Comparison of ENCODE assay signal across 34 cellular contexts in genomic region chr9:109295475-109296110, GRCh38. TPM values are rescaled to one million over a fixed set of nuclear protein-coding genes. Genes with fewer than 3 reads are reported as not detected.
DNase-seq lines count a peak whose midpoint lies in the region; ATAC-seq and TF ChIP-seq lines count a peak whose summit lies in the region.
"Had no signal": no experiment of that assay in that cellular context is flagged by ENCODE, and none has a peak within 500 bp of the region (broad histone marks: within the 10 kb centered on the region; RNA-seq: fewer than 3 reads in every experiment).

No MANE protein-coding gene starts in this region.

- peaks cover 15% of the 10 kb centered on the region for H3K27me3 Mint-ChIP-seq in activated CD4-positive, alpha-beta T cell treated with anti-CD3 and anti-CD28 coated beads, Interleukin-2, amount 10 ng/mL, durations not matched to agents 24 days and 14 days
- H3K27me3 Mint-ChIP-seq: progenitor cell of endocrine pancreas had no signal

- in situ Hi-C loops in Panc1 (cut with HindIII; ENCODE audit: low pct_unique_long_range_greater_than_20kb, low sequenced_read_pairs), result no loop called here

- DNase-seq in activated CD4-positive, alpha-beta T cell treated with anti-CD3 and anti-CD28 coated beads, Interleukin-2, amount 10 ng/mL, durations not matched to agents 24 days and 14 days, result peak; percentile 60
- no peak for DNase-seq in activated CD4-positive, alpha-beta T cell treated with anti-CD3 and anti-CD28 coated beads, Interleukin-2, amount 50 U/mL, for 1 hour
- DNase-seq in Panc1 (ENCODE audit: low read depth, low spot score) (no peak), fibroblast of villous mesenchyme (ENCODE audit: low read depth) (peak; percentile 30), NCI-H1436 treated with DMSO at 0.1 percent for 48 hours (lab: John Stamatoyannopoulos, UW) (no peak), NCI-H2107 (lab: John Stamatoyannopoulos, UW) (no peak)
- DNase-seq: activated CD4-positive, alpha-beta T cell treated with anti-CD3 and anti-CD28 coated beads for 1 hour; activated CD8-positive, alpha-beta T cell treated with anti-CD3 and anti-CD28 coated beads, Interleukin-2, amount 10 ng/mL, durations not matched to agents 7 days and 5 days; AML-193; CD4-positive, alpha-beta memory T cell; effector CD8-positive, alpha-beta T cell; EL; GM23248; heart right ventricle; IMR-90; NCI-H1105; NCI-H2029 treated with DMSO at 0.1 percent for 48 hours; NCI-H226; NCI-H748 treated with DMSO at 0.1 percent for 48 hours; right lobe of liver; stimulated activated CD4-positive, alpha-beta T cell treated with anti-CD3 and anti-CD28 coated beads, Interleukin-12 subunit alpha, Interleukin-12 subunit beta, amount 100 ng/mL, for 4 hours; stimulated activated CD4-positive, alpha-beta T cell treated with anti-CD3 and anti-CD28 coated beads, Interleukin-4, amount 100 ng/mL, for 4 hours; stimulated activated naive B cell treated with anti-CD40 and anti-IgM and Interleukin-4, amounts not matched to agents 10 μg/mL and 1 μg/mL and 100 μg/mL, for 72 hours; T-helper 17 cell had no signal

- H3K36me3 ChIP-seq in Panc1 (ENCODE audit: control insufficient read depth, insufficient read depth, low read length) (no peaks in the 10 kb centered on the region), subcutaneous abdominal adipose tissue (ENCODE audit: control insufficient read depth in 5 of 5, insufficient read depth in 5 of 5, low read length in 5 of 5) (no peaks in the 10 kb centered on the region)
- H3K36me3 ChIP-seq: heart right ventricle, right lobe of liver, thoracic aorta had no signal

- H3K27me3 ChIP-seq in Panc1 (ENCODE audit: control insufficient read depth, insufficient read depth, low read length) (no peaks in the 10 kb centered on the region), subcutaneous abdominal adipose tissue (ENCODE audit: control insufficient read depth in 5 of 5, insufficient read depth in 4 of 5, low read length in 5 of 5) (no peaks in the 10 kb centered on the region)
- H3K27me3 ChIP-seq: right lobe of liver had no signal

- no peaks in the 10 kb centered on the region for H3K9me3 Mint-ChIP-seq in activated CD4-positive, alpha-beta T cell treated with anti-CD3 and anti-CD28 coated beads, Interleukin-2, amount 10 ng/mL, durations not matched to agents 24 days and 14 days
- H3K9me3 Mint-ChIP-seq: activated T-helper 2 cell treated with anti-CD3 and anti-CD28 coated beads, Interferon-gamma antibody, Interleukin-2, Interleukin-4, amounts not matched to agents 10 μg/mL and 5 μg/mL and 100 μg/mL, durations not matched to agents 14 hours and 24 hours and 36 hours; brain; CD4-positive, alpha-beta memory T cell had no signal

- intact Hi-C loops in activated CD4-positive, alpha-beta T cell treated with anti-CD3 and anti-CD28 coated beads, Interleukin-2, amount 10 ng/mL, durations not matched to agents 24 days and 14 days (cut with micrococcal nuclease), result no loop called here
- intact Hi-C loops in Panc1 (cut with micrococcal nuclease; ENCODE audit: unreplicated experiment), result no loop called here

- no peaks in the 10 kb centered on the region for H3K9me3 ChIP-seq in Panc1 (ENCODE audit: control insufficient read depth, insufficient read depth, low read depth, low read length)
- no peaks in the 10 kb centered on the region for H3K9me3 ChIP-seq in subcutaneous abdominal adipose tissue (ENCODE audit: control insufficient read depth in 5 of 5, low read length in 5 of 5)
- H3K9me3 ChIP-seq: heart right ventricle, right lobe of liver, thoracic aorta had no signal

- TF ChIP-seq CTCF in Panc1 (IDR thresholded peaks at IDR 0.05), result no peak
- TF ChIP-seq CTCF in fibroblast of villous mesenchyme (IDR thresholded peaks at IDR 0.05; ENCODE audit: insufficient read depth, low read depth, low read length), result no peak

- no peak for ATAC-seq in Panc1
- no peak for ATAC-seq in GM19324 (IDR thresholded peaks at IDR 0.05; ENCODE audit: low FRiP score, unreplicated experiment)
- ATAC-seq: activated CD8-positive, alpha-beta T cell treated with anti-CD3 and anti-CD28 coated beads, Interleukin-2, amount 10 ng/mL, durations not matched to agents 7 days and 5 days; GM12878; heart right ventricle; stimulated activated naive B cell treated with anti-CD40 and anti-IgM and Interleukin-4, amounts not matched to agents 10 μg/mL and 1 μg/mL and 100 μg/mL, for 72 hours; T-helper 17 cell had no signal

- H3K9ac ChIP-seq in subcutaneous abdominal adipose tissue (ENCODE audit: low read length in 5 of 5), result no peak overlapping the region
- H3K9ac ChIP-seq: GM23248 had no signal

- H3K4me3 ChIP-seq in Panc1 (ENCODE audit: low read depth in 2 of 2, low read length in 2 of 2) (no peak overlapping the region), fibroblast of villous mesenchyme (ENCODE audit: low read depth, low read length) (no peak overlapping the region), subcutaneous abdominal adipose tissue (ENCODE audit: low read depth in 1 of 5, low read length in 5 of 5) (peak overlapping the region in 1 of 5 donors; percentile 17)
- H3K4me3 ChIP-seq: GM12878, GM23248, heart right ventricle, right lobe of liver, SK-N-MC, thoracic aorta had no signal

- no peaks in the 10 kb centered on the region for H3K36me3 Mint-ChIP-seq in activated CD4-positive, alpha-beta T cell treated with anti-CD3 and anti-CD28 coated beads, Interleukin-2, amount 10 ng/mL, durations not matched to agents 24 days and 14 days (ENCODE audit: low read depth)
- H3K36me3 Mint-ChIP-seq: activated naive CD8-positive, alpha-beta T cell; brain; CD4-positive, alpha-beta memory T cell; memory B cell; stimulated activated naive B cell treated with anti-CD40 and anti-IgM and Interleukin-4, amounts not matched to agents 10 μg/mL and 1 μg/mL and 100 μg/mL, for 72 hours had no signal

- H3K4me1 Mint-ChIP-seq in activated CD4-positive, alpha-beta T cell treated with anti-CD3 and anti-CD28 coated beads, Interleukin-2, amount 10 ng/mL, durations not matched to agents 24 days and 14 days, result peaks cover 20% of the 10 kb centered on the region
- H3K4me1 Mint-ChIP-seq: memory B cell; stimulated activated naive B cell treated with anti-CD40 and anti-IgM and Interleukin-4, amounts not matched to agents 10 μg/mL and 1 μg/mL and 100 μg/mL, for 72 hours had no signal

- H3K27ac Mint-ChIP-seq in activated CD4-positive, alpha-beta T cell treated with anti-CD3 and anti-CD28 coated beads, Interleukin-2, amount 10 ng/mL, durations not matched to agents 24 days and 14 days, result no peak overlapping the region
- H3K27ac Mint-ChIP-seq: activated CD8-positive, alpha-beta T cell treated with anti-CD3 and anti-CD28 coated beads, Interleukin-2, amount 10 ng/mL, durations not matched to agents 7 days and 5 days; activated naive CD8-positive, alpha-beta T cell; activated T-helper 2 cell treated with anti-CD3 and anti-CD28 coated beads, Interferon-gamma antibody, Interleukin-2, Interleukin-4, amounts not matched to agents 10 μg/mL and 5 μg/mL and 100 μg/mL, durations not matched to agents 14 hours and 24 hours and 36 hours; CD4-positive, alpha-beta memory T cell; memory B cell; progenitor cell of endocrine pancreas; stimulated activated naive B cell treated with anti-CD40 and anti-IgM and Interleukin-4, amounts not matched to agents 10 μg/mL and 1 μg/mL and 100 μg/mL, for 72 hours; T-helper 17 cell had no signal

- no TSS peak for BruUV-seq in Panc1 (replicated peaks; lab: Mats Ljungman, UMichigan)

- peak overlapping the region; percentile 54; the same call in 1 of the 2 replicates for H3K27ac ChIP-seq in Panc1 (ENCODE audit: low read length)
- peak overlapping the region; percentile 88 for H3K27ac ChIP-seq in subcutaneous abdominal adipose tissue (ENCODE audit: low read depth, low read length)
- H3K27ac ChIP-seq: GM23248, heart right ventricle, right lobe of liver, SK-N-MC, thoracic aorta had no signal

- CTCF ChIA-PET in Panc1 (lab: Charles Lee), result interaction anchor here (0.6 kb wide), 1 partner anchor 8 kb away, joined by 3 read pairs; no protein-coding TSS in a partner anchor

- POLR2A ChIA-PET in Panc1 (lab: Charles Lee), result no interaction called here

- H3K4me3 Mint-ChIP-seq in activated CD4-positive, alpha-beta T cell treated with anti-CD3 and anti-CD28 coated beads, Interleukin-2, amount 10 ng/mL, durations not matched to agents 24 days and 14 days, result peak overlapping the region; percentile 8
- H3K4me3 Mint-ChIP-seq: activated CD8-positive, alpha-beta T cell treated with anti-CD3 and anti-CD28 coated beads, Interleukin-2, amount 10 ng/mL, durations not matched to agents 7 days and 5 days; activated naive CD8-positive, alpha-beta T cell; brain; CD4-positive, alpha-beta memory T cell; memory B cell; stimulated activated naive B cell treated with anti-CD40 and anti-IgM and Interleukin-4, amounts not matched to agents 10 μg/mL and 1 μg/mL and 100 μg/mL, for 72 hours; T-helper 17 cell had no signal

- H3K4me1 ChIP-seq in Panc1 (ENCODE audit: control insufficient read depth, insufficient read depth, low read length) (peaks cover 39% of the 10 kb centered on the region), subcutaneous abdominal adipose tissue (ENCODE audit: control insufficient read depth in 5 of 5, insufficient read depth in 5 of 5, low read length in 5 of 5) (peaks cover 0 to 40% (median 16%) of the 10 kb centered on the region in 5 donors)
- H3K4me1 ChIP-seq: heart right ventricle had no signal

RNA-seq across cellular contexts. Expression of gene EPB41L4B, which starts 25.3 kb away (rescaled TPM):
- total RNA-seq in activated CD4-positive, alpha-beta T cell treated with anti-CD3 and anti-CD28 coated beads, Interleukin-2, amount 10 ng/mL, durations not matched to agents 24 days and 14 days, result 1.2 and 1.5 TPM in 2 replicates
- total RNA-seq in Panc1 (2021; ENCODE audit: unreplicated experiment) (27.8 TPM), fibroblast of villous mesenchyme (under 0.01 and 0.32 TPM in 2 replicates)
- polyA plus RNA-seq in Panc1 (2012; ENCODE audit: insufficient read length), result 20.2 TPM
- total RNA-seq: activated CD8-positive, alpha-beta T cell treated with anti-CD3 and anti-CD28 coated beads, Interleukin-2, amount 10 ng/mL, durations not matched to agents 7 days and 5 days; CD4-positive, alpha-beta memory T cell; T-helper 17 cell had no signal
- polyA plus RNA-seq: CD4-positive, alpha-beta memory T cell had no signal

Comparison
In these comparisons a context has a peak if more than half of its experiments do, and no peak if none do; other contexts are left out.
1. DNase-seq: peak in activated CD4-positive, alpha-beta T cell treated with anti-CD3 and anti-CD28 coated beads, Interleukin-2, amount 10 ng/mL, durations not matched to agents 24 days and 14 days (single experiment) and fibroblast of villous mesenchyme (single experiment); none in activated CD4-positive, alpha-beta T cell treated with anti-CD3 and anti-CD28 coated beads, Interleukin-2, amount 50 U/mL, for 1 hour (single experiment), Panc1 (single experiment), NCI-H1436 treated with DMSO at 0.1 percent for 48 hours (single experiment) and NCI-H2107 (single experiment).
2. RNA of gene EPB41L4B, which starts 25.3 kb away (total RNA-seq): 27.8 TPM in Panc1 (single experiment); 1.2 to 1.5 TPM in activated CD4-positive, alpha-beta T cell treated with anti-CD3 and anti-CD28 coated beads, Interleukin-2, amount 10 ng/mL, durations not matched to agents 24 days and 14 days and under 0.01 to 0.32 TPM in fibroblast of villous mesenchyme; every median in the first group is over 10 times any median in the second.